In genomic region chr17:38452719-38453118, GRCh38 we compare ENCODE assay signal across 11 cellular contexts. TPM values are rescaled to one million over a fixed set of nuclear protein-coding genes. Genes with fewer than 3 reads are reported as not detected.
A peak's percentile ranks its signal among the peaks of the same experiment; 100 is the strongest.
DNase-seq lines count a peak whose midpoint lies in the region; ATAC-seq, FAIRE-seq and TF ChIP-seq lines count a peak whose summit lies in the region.
"Had no signal": no experiment of that assay in that cellular context is flagged by ENCODE, and none has a peak within 500 bp of the region (broad histone marks: within the 10 kb centered on the region; RNA-seq: fewer than 3 reads in every experiment).

No MANE protein-coding gene starts in this region.

- H3K27ac Mint-ChIP-seq in naive thymus-derived CD8-positive, alpha-beta T cell = peak overlapping the region in 3 of 10 donors; percentile 39 to 82 (median 63)

- H3K27ac ChIP-seq in liver (ENCODE audit: low read depth in 1 of 2, low read length in 2 of 2) = peak overlapping the region; percentile 42 to 79
- H3K27ac ChIP-seq in HepG2 (ENCODE audit: extremely low read length, insufficient read depth, low read length) = no peak overlapping the region
- H3K27ac ChIP-seq in dorsolateral prefrontal cortex = peak overlapping the region in 55 of 59 donors; percentile 6 to 99 (median 78)
- peak overlapping the region; percentile 76 to 88 for H3K27ac ChIP-seq in uterus

- no peaks in the 10 kb centered on the region for H3K9me3 Mint-ChIP-seq in naive thymus-derived CD8-positive, alpha-beta T cell
- H3K9me3 Mint-ChIP-seq: T-helper 1 cell treated with Interleukin-12 subunit alpha and Interleukin-12 subunit beta and Interleukin-4 antibody, amounts not matched to agents 30 μg/mL and 1 μg/mL, for 36 hours had no signal

- intact Hi-C loops in HepG2 (cut with micrococcal nuclease; ENCODE audit: unreplicated experiment) (no loop called here), dorsolateral prefrontal cortex (cut with DNase I) (no loop called here), uterus (cut with DNase I; ENCODE audit: low total_unique reads) (no loop called here)

- H3K27me3 ChIP-seq in liver (ENCODE audit: control insufficient read depth in 4 of 4, insufficient read depth in 4 of 4, low read length in 3 of 4) (peaks cover 0 to 6% (median 0%) of the 10 kb centered on the region in 4 donors), HepG2 (ENCODE audit: control insufficient read depth in 1 of 2, insufficient read depth in 2 of 2, low read length in 2 of 2) (peaks cover 17 to 86% of the 10 kb centered on the region in 2 experiments; a peak in 4 of 5 replicates), dorsolateral prefrontal cortex (peaks cover 0 to 2% (median 0%) of the 10 kb centered on the region in 45 donors), uterus (no peaks in the 10 kb centered on the region)

- TF ChIP-seq POLR2A in HepG2 (IDR thresholded peaks at IDR 0.05; ENCODE audit: insufficient read depth in 1 of 2, low read depth in 2 of 2, low read length in 2 of 2) (no peak), uterus (IDR thresholded peaks at IDR 0.05) (no peak)

- H2AFZ ChIP-seq in HepG2 (ENCODE audit: low read length) = no peak overlapping the region

- TF ChIP-seq EP300 in HepG2 (IDR thresholded peaks at IDR 0.05; ENCODE audit: low read depth in 2 of 2, low read length in 2 of 2) (no peak), HepG2 (CRISPR knock-in tag; IDR thresholded peaks at IDR 0.05; ENCODE audit: borderline replicate concordance) (no peak)

- H3K4me2 ChIP-seq in HepG2 (ENCODE audit: low read depth, low read length) = no peak overlapping the region

- no peaks in the 10 kb centered on the region for H3K79me2 ChIP-seq in HepG2 (ENCODE audit: insufficient read depth, low read length)

- POLR2A ChIA-PET in HepG2 (lab: Yijun Ruan, JAX) = no interaction called here
- POLR2A ChIA-PET in naive thymus-derived CD8-positive, alpha-beta T cell (lab: Charles Lee) = no interaction called here

- H3K9me3 ChIP-seq in liver (ENCODE audit: control insufficient read depth in 4 of 4, low read length in 3 of 4) = no peaks in the 10 kb centered on the region
- H3K9me3 ChIP-seq in HepG2 (ENCODE audit: low read length) = no peaks in the 10 kb centered on the region
- H3K9me3 ChIP-seq in uterus = no peaks in the 10 kb centered on the region

- in situ Hi-C loops in HepG2 (cut with HindIII; ENCODE audit: extremely low pct_ligation_motif_present, low pct_unique_long_range_greater_than_20kb) = no loop called here

- H3K9ac ChIP-seq in liver (ENCODE audit: low read depth in 1 of 2, low read length in 2 of 2) = no peak overlapping the region
- no peak overlapping the region for H3K9ac ChIP-seq in HepG2 (ENCODE audit: insufficient read depth, low read depth, low read length)

- CTCF ChIA-PET in HepG2 (lab: Yijun Ruan, JAX; ENCODE audit: low intra/inter-chr PET ratio, low total read pairs) = no interaction called here

- H3K4me3 Mint-ChIP-seq in naive thymus-derived CD8-positive, alpha-beta T cell = peak overlapping the region in 8 of 10 donors; percentile 17 to 84 (median 71)

- DNase-seq in HepG2 (ENCODE audit: low spot score) (no peak), dorsolateral prefrontal cortex (no peak), uterus (no peak), NCI-H526 (lab: John Stamatoyannopoulos, UW) (no peak)
- DNase-seq in naive thymus-derived CD8-positive, alpha-beta T cell = no peak
- DNase-seq in central memory CD4-positive, alpha-beta T cell = no peak
- DNase-seq: activated gamma-delta T cell treated with Interleukin-2 at 50 U/mL for 16 hours had no signal

- H3K27me3 Mint-ChIP-seq in naive thymus-derived CD8-positive, alpha-beta T cell = peaks cover 26 to 69% (median 39%) of the 10 kb centered on the region in 5 donors

- TF ChIP-seq CTCF in liver (IDR thresholded peaks at IDR 0.05; ENCODE audit: low read depth, low read length, missing input control) = no peak
- no peak for TF ChIP-seq CTCF in HepG2 (CRISPR knock-in tag; IDR thresholded peaks at IDR 0.05)
- TF ChIP-seq CTCF in dorsolateral prefrontal cortex (IDR thresholded peaks at IDR 0.05 in 54 of 56, conservative IDR thresholded peaks at IDR 0.05 in 2 of 56; ENCODE audit: low read depth in 1 of 56, partially characterized antibody in 56 of 56) = no peak
- no peak for TF ChIP-seq CTCF in uterus (IDR thresholded peaks at IDR 0.05)

- H3K4me1 Mint-ChIP-seq in naive thymus-derived CD8-positive, alpha-beta T cell = peaks cover 15 to 27% (median 18%) of the 10 kb centered on the region in 4 donors

- ATAC-seq in HepG2 (no peak), GM18867 (IDR thresholded peaks at IDR 0.05; ENCODE audit: unreplicated experiment) (no peak)
- no peak for ATAC-seq in naive thymus-derived CD8-positive, alpha-beta T cell

- TF ChIP-seq RAD21 in liver (IDR thresholded peaks at IDR 0.05) (no peak), HepG2 (CRISPR knock-in tag; IDR thresholded peaks at IDR 0.05) (no peak)

- peaks cover 0 to 8% (median 2%) of the 10 kb centered on the region in 4 donors for H3K4me1 ChIP-seq in liver (ENCODE audit: control insufficient read depth in 4 of 4, insufficient read depth in 4 of 4, low read length in 3 of 4)
- H3K4me1 ChIP-seq in HepG2 (ENCODE audit: insufficient read depth, low read length) = peaks cover 33% of the 10 kb centered on the region
- peaks cover 4 to 30% of the 10 kb centered on the region in 2 donors for H3K4me1 ChIP-seq in uterus

- no peaks in the 10 kb centered on the region for H3K36me3 Mint-ChIP-seq in naive thymus-derived CD8-positive, alpha-beta T cell

- WGBS in liver = 82% methylated on average over 6 of the region's 6 CpGs
- WGBS in HepG2 (ENCODE audit: low lambda C conversion rate) = 43% methylated on average over 5 of the region's 6 CpGs

- no TSS peak for BruUV-seq in HepG2 (replicated peaks; lab: Mats Ljungman, UMichigan)

- H4K20me1 ChIP-seq in HepG2 (ENCODE audit: insufficient read depth, low read length) = 0 out of 2 replicates have a peak, but pooled peaks cover 4% of the 10 kb centered on the region

- FAIRE-seq in HepG2 (lab: Jason Lieb, UNC) = no peak
- FAIRE-seq: GM18507 had no signal

- H3K36me3 ChIP-seq in liver (ENCODE audit: control insufficient read depth in 4 of 4, insufficient read depth in 3 of 4, low read depth in 1 of 4, low read length in 3 of 4) (no peaks in the 10 kb centered on the region), HepG2 (replicated peaks in 1 of 2; ENCODE audit: control insufficient read depth in 1 of 2, insufficient read depth in 2 of 2, low read length in 2 of 2) (no peaks in the 10 kb centered on the region), uterus (no peaks in the 10 kb centered on the region)

- no peak overlapping the region for H3K4me3 ChIP-seq in liver (ENCODE audit: low read depth in 1 of 3, low read length in 3 of 3)
- H3K4me3 ChIP-seq in HepG2 (replicated peaks in 1 of 3; ENCODE audit: insufficient read depth in 1 of 3, low read depth in 2 of 3, low read length in 3 of 3) = no peak overlapping the region
- peak overlapping the region in 36 of 59 donors; percentile 10 to 59 (median 38) for H3K4me3 ChIP-seq in dorsolateral prefrontal cortex
- no peak overlapping the region for H3K4me3 ChIP-seq in uterus

TF ChIP-seq in liver, 16 proteins besides CTCF, POLR2A, EP300 and RAD21 (continues in another document):
- TF ChIP-seq YY1 (IDR thresholded peaks at IDR 0.05) (no peak), JUND (IDR thresholded peaks at IDR 0.05) (no peak), MAX (IDR thresholded peaks at IDR 0.05) (no peak)

TF ChIP-seq in HepG2, 621 proteins besides CTCF, POLR2A, EP300 and RAD21 (continues in another document):
- no peak for TF ChIP-seq SP140L (CRISPR knock-in tag; IDR thresholded peaks at IDR 0.05; ENCODE audit: borderline replicate concordance)
- TF ChIP-seq CHD2 (IDR thresholded peaks at IDR 0.05; ENCODE audit: low read depth, low read length) = no peak
- TF ChIP-seq ZNF205 (CRISPR knock-in tag; IDR thresholded peaks at IDR 0.05) = no peak
- TF ChIP-seq RFX1 (IDR thresholded peaks at IDR 0.05) = no peak
- no peak for TF ChIP-seq DDIT3 (CRISPR knock-in tag; IDR thresholded peaks at IDR 0.05)

RNA-seq across cellular contexts. Expression of gene ARHGAP23, which starts 24.5 kb away (rescaled TPM):
- total RNA-seq in liver (10 to 100 TPM in 1 of 2 donors, 1 to 10 TPM in 1; 6.4 to 31.8 TPM), HepG2 (2016; rRNA removed; fragmentation: Illumina TruSeq; extraction: Trizol) (not detected in 2 replicates), dorsolateral prefrontal cortex (100 to 1,000 TPM in 109 of 120 experiments, 10 to 100 TPM in 11; 93.2 to 496 (median 159) TPM), uterus (100 to 1,000 TPM in 1 of 4 donors, 10 to 100 TPM in 1, 1 to 10 TPM in 2; 2.6 to 119 (median 15.2) TPM)
- polyA plus RNA-seq in liver (1 to 10 TPM in 1 of 2 donors, under 1 TPM in 1; 0.28 to 2.7 TPM), HepG2 (2011; rRNA removed) (0.03 TPM in 2 replicates)
- total RNA-seq in HepG2 (2016; cell fraction: cytosol; rRNA removed; fragmentation: Illumina TruSeq; extraction: Trizol; ENCODE audit: low read depth) = not detected in 2 replicates
- total RNA-seq in HepG2 (2016; cell fraction: insoluble cytoplasmic fraction; rRNA removed; fragmentation: Illumina TruSeq; extraction: Trizol) = 0.22 TPM in 1 of 2 replicates, not detected in the other
- not detected in 2 replicates for total RNA-seq in HepG2 (2016; cell fraction: membrane; rRNA removed; fragmentation: Illumina TruSeq; extraction: Trizol)
- 0.96 TPM in 1 of 2 replicates, not detected in the other for total RNA-seq in HepG2 (2016; cell fraction: nucleus; rRNA removed; fragmentation: Illumina TruSeq; extraction: Trizol)
- 0.03 and 0.14 TPM in 2 replicates for polyA plus RNA-seq in HepG2 (2011; cell fraction: cytosol; rRNA removed)
- 0.28 and 0.32 TPM in 2 replicates for polyA plus RNA-seq in HepG2 (2011; cell fraction: nucleus; rRNA removed)
- polyA plus RNA-seq in HepG2 (2012) = 0.08 and 0.20 TPM in 2 replicates
- 0.18 TPM in 1 of 2 replicates, not detected in the other for polyA plus RNA-seq in HepG2 (2016; cell fraction: cytosol; fragmentation: Illumina TruSeq; extraction: Trizol; ENCODE audit: low read depth)
- polyA plus RNA-seq in HepG2 (2016; cell fraction: insoluble cytoplasmic fraction; fragmentation: Illumina TruSeq; extraction: Trizol; ENCODE audit: low read depth) = 0.04 TPM in 1 of 2 replicates, not detected in the other
- polyA plus RNA-seq in HepG2 (2016; cell fraction: membrane; fragmentation: Illumina TruSeq; extraction: Trizol; ENCODE audit: low read depth) = not detected in 2 replicates
- 0.15 and 0.55 TPM in 2 replicates for polyA plus RNA-seq in HepG2 (2016; cell fraction: nucleus; fragmentation: Illumina TruSeq; extraction: Trizol; ENCODE audit: insufficient read depth, low read depth)
- 41.8 TPM in 1 of 2 replicates, not detected in the other for polyA minus RNA-seq in HepG2 (2011; rRNA and poly(A)+ RNA removed; ENCODE audit: low replicate concordance)
- polyA minus RNA-seq in HepG2 (2011; cell fraction: cytosol; rRNA and poly(A)+ RNA removed) = 0.20 TPM in 1 of 2 replicates, not detected in the other
- 0.39 TPM in 1 of 2 replicates, not detected in the other for polyA minus RNA-seq in HepG2 (2011; cell fraction: nucleus; rRNA and poly(A)+ RNA removed)
- not detected for total RNA-seq in naive thymus-derived CD8-positive, alpha-beta T cell
- under 1 TPM in 1 of 3 donors, not detected in 2; 0.18 TPM for polyA plus RNA-seq in naive thymus-derived CD8-positive, alpha-beta T cell

Comparison
In these comparisons a context has a peak if more than half of its experiments do, and no peak if none do; other contexts are left out.
1. H3K4me3 ChIP-seq: peak in dorsolateral prefrontal cortex (36 of 59); none in liver (0 of 3), HepG2 (0 of 3) and uterus (0 of 2).